ENCODE assay signal across 16 cellular contexts in the genomic region with DNA sequence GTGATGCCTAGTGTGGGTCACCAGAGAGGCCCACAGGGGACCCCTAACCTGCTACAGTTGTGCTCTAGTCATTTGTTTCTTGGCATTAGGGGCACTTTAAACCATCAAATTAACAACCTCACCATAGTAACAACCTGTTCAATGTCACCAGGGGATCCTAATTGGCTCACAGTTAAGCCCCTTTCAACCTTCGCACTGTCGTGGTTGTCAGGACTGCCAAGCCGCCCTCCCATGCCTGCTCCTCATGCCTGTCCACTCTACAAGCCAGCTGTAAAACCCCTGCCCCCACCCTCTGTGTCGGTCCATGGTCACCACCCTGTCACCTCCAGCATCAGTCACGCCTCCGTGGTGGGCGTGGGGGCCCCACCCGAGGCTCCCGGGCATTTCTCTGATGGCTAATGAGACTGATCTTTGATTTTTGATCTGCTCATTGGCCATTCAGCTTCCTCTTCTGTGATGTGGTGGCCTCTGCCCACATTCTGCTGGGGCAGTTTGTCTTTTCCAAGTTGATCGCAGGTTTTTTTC.
DNase-seq lines count a peak whose midpoint lies in the region; ATAC-seq lines count a peak whose summit lies in the region.
"Had no signal": no experiment of that assay in that cellular context is flagged by ENCODE, and none has a peak within 500 bp of the region (broad histone marks: within the 10 kb centered on the region; RNA-seq: fewer than 3 reads in every experiment).

No MANE protein-coding gene starts in this region.

- POLR2A ChIA-PET in CD4-positive, alpha-beta memory T cell (lab: Charles Lee; ENCODE audit: partially characterized antibody), result interaction anchor here (1.2 to 3.9 kb wide), 5 partner anchors 36 to 166 kb away, joined by 3 to 35 read pairs (median 5); no protein-coding TSS in a partner anchor
- POLR2A ChIA-PET in naive thymus-derived CD4-positive, alpha-beta T cell (lab: Charles Lee), result interaction anchor here (0.6 to 5.7 kb wide), 9 partner anchors 9 to 128 kb away, joined by 3 to 37 read pairs (median 3); a partner anchor contains a TSS

- no peak overlapping the region for H3K27ac ChIP-seq in CD4-positive, alpha-beta memory T cell (ENCODE audit: low read depth, low read length)
- peak overlapping the region; percentile 25 for H3K27ac ChIP-seq in naive thymus-derived CD4-positive, alpha-beta T cell (ENCODE audit: low read depth, low read length)
- H3K27ac ChIP-seq: vagina had no signal

- H3K36me3 Mint-ChIP-seq in CD4-positive, alpha-beta memory T cell, result no peaks in the 10 kb centered on the region
- no peaks in the 10 kb centered on the region for H3K36me3 Mint-ChIP-seq in activated T-helper 2 cell treated with anti-CD3 and anti-CD28 coated beads, Interferon-gamma antibody, Interleukin-2, Interleukin-4, amounts not matched to agents 10 μg/mL and 5 μg/mL and 100 μg/mL, durations not matched to agents 14 hours and 24 hours and 36 hours (ENCODE audit: low read depth)
- no peaks in the 10 kb centered on the region for H3K36me3 Mint-ChIP-seq in naive thymus-derived CD4-positive, alpha-beta T cell
- H3K36me3 Mint-ChIP-seq: stimulated activated effector memory CD8-positive, alpha-beta T cell treated with anti-CD3 and anti-CD28 coated beads, Interleukin-12 subunit alpha, Interleukin-12 subunit beta, amount 100 ng/mL, for 72 hours had no signal

- no peaks in the 10 kb centered on the region for H3K9me3 Mint-ChIP-seq in CD4-positive, alpha-beta memory T cell
- no peaks in the 10 kb centered on the region for H3K9me3 Mint-ChIP-seq in activated T-helper 2 cell treated with anti-CD3 and anti-CD28 coated beads, Interferon-gamma antibody, Interleukin-2, Interleukin-4, amounts not matched to agents 10 μg/mL and 5 μg/mL and 100 μg/mL, durations not matched to agents 14 hours and 24 hours and 36 hours
- H3K9me3 Mint-ChIP-seq in naive thymus-derived CD4-positive, alpha-beta T cell, result no peaks in the 10 kb centered on the region
- H3K9me3 Mint-ChIP-seq: stimulated activated effector memory CD8-positive, alpha-beta T cell treated with anti-CD3 and anti-CD28 coated beads, Interleukin-12 subunit alpha, Interleukin-12 subunit beta, amount 100 ng/mL, for 72 hours had no signal

- intact Hi-C loops in CD4-positive, alpha-beta memory T cell (cut with micrococcal nuclease), result loop anchor here (2.0 kb wide), 1 partner anchor 98 kb away; no protein-coding TSS in a partner anchor
- intact Hi-C loops in activated T-helper 2 cell treated with anti-CD3 and anti-CD28 coated beads, Interferon-gamma antibody, Interleukin-2, Interleukin-4, amounts not matched to agents 10 μg/mL and 5 μg/mL and 100 μg/mL, durations not matched to agents 14 hours and 24 hours and 36 hours (cut with micrococcal nuclease), result loop anchor here (5.0 kb wide), 1 partner anchor 100 kb away; no protein-coding TSS in a partner anchor
- intact Hi-C loops in naive thymus-derived CD4-positive, alpha-beta T cell (cut with micrococcal nuclease), result loop anchor here (2.0 to 5.0 kb wide), 2 partner anchors 35 to 98 kb away; no protein-coding TSS in a partner anchor

- ATAC-seq in naive thymus-derived CD4-positive, alpha-beta T cell, result no peak
- ATAC-seq in HG03354 (IDR thresholded peaks at IDR 0.05; ENCODE audit: poor library complexity, severe bottlenecking, unreplicated experiment) (no peak), HG03521 (IDR thresholded peaks at IDR 0.05; ENCODE audit: unreplicated experiment) (no peak), GM18873 (IDR thresholded peaks at IDR 0.05; ENCODE audit: low FRiP score, unreplicated experiment) (no peak)

- peak overlapping the region in 7 of 8 donors; percentile 29 to 93 (median 51) for H3K4me3 Mint-ChIP-seq in CD4-positive, alpha-beta memory T cell
- no peak overlapping the region for H3K4me3 Mint-ChIP-seq in activated T-helper 2 cell treated with anti-CD3 and anti-CD28 coated beads, Interferon-gamma antibody, Interleukin-2, Interleukin-4, amounts not matched to agents 10 μg/mL and 5 μg/mL and 100 μg/mL, durations not matched to agents 14 hours and 24 hours and 36 hours (ENCODE audit: low read depth)
- peak overlapping the region in 9 of 10 donors; percentile 44 to 93 (median 85) for H3K4me3 Mint-ChIP-seq in naive thymus-derived CD4-positive, alpha-beta T cell

- H3K4me1 Mint-ChIP-seq in CD4-positive, alpha-beta memory T cell, result peaks cover 30 to 57% (median 41%) of the 10 kb centered on the region in 4 donors
- H3K4me1 Mint-ChIP-seq in activated T-helper 2 cell treated with anti-CD3 and anti-CD28 coated beads, Interferon-gamma antibody, Interleukin-2, Interleukin-4, amounts not matched to agents 10 μg/mL and 5 μg/mL and 100 μg/mL, durations not matched to agents 14 hours and 24 hours and 36 hours (ENCODE audit: low read depth), result peaks cover 27% of the 10 kb centered on the region
- H3K4me1 Mint-ChIP-seq in naive thymus-derived CD4-positive, alpha-beta T cell, result peaks cover 37 to 64% (median 51%) of the 10 kb centered on the region in 7 donors

- no peak overlapping the region for H3K4me3 ChIP-seq in CD4-positive, alpha-beta memory T cell (ENCODE audit: low read length in 2 of 2)
- H3K4me3 ChIP-seq in naive thymus-derived CD4-positive, alpha-beta T cell (ENCODE audit: low read length), result no peak overlapping the region
- H3K4me3 ChIP-seq: vagina had no signal

- H3K27me3 Mint-ChIP-seq in CD4-positive, alpha-beta memory T cell, result no peaks in the 10 kb centered on the region
- H3K27me3 Mint-ChIP-seq in activated T-helper 2 cell treated with anti-CD3 and anti-CD28 coated beads, Interferon-gamma antibody, Interleukin-2, Interleukin-4, amounts not matched to agents 10 μg/mL and 5 μg/mL and 100 μg/mL, durations not matched to agents 14 hours and 24 hours and 36 hours (ENCODE audit: low read depth), result peaks cover 29% of the 10 kb centered on the region
- H3K27me3 Mint-ChIP-seq in naive thymus-derived CD4-positive, alpha-beta T cell, result peaks cover 0 to 36% (median 0%) of the 10 kb centered on the region in 5 donors

- H3K9me3 ChIP-seq in CD4-positive, alpha-beta memory T cell (ENCODE audit: control insufficient read depth in 1 of 2, low read length in 2 of 2), result no peaks in the 10 kb centered on the region
- no peaks in the 10 kb centered on the region for H3K9me3 ChIP-seq in naive thymus-derived CD4-positive, alpha-beta T cell (ENCODE audit: control insufficient read depth in 2 of 3, low read length in 3 of 3)
- H3K9me3 ChIP-seq: vagina had no signal

- no peaks in the 10 kb centered on the region for H3K36me3 ChIP-seq in CD4-positive, alpha-beta memory T cell (ENCODE audit: insufficient read depth, low read length)
- no peaks in the 10 kb centered on the region for H3K36me3 ChIP-seq in naive thymus-derived CD4-positive, alpha-beta T cell (ENCODE audit: control insufficient read depth in 2 of 3, insufficient read depth in 3 of 3, low read length in 3 of 3)
- H3K36me3 ChIP-seq: vagina had no signal

- peaks cover 43% of the 10 kb centered on the region for H3K4me1 ChIP-seq in CD4-positive, alpha-beta memory T cell (ENCODE audit: insufficient read depth, low read length)
- H3K4me1 ChIP-seq in naive thymus-derived CD4-positive, alpha-beta T cell (ENCODE audit: control insufficient read depth in 2 of 2, insufficient read depth in 2 of 2, low read length in 2 of 2), result peaks cover 14 to 44% of the 10 kb centered on the region in 2 donors

- peak; percentile 1 for DNase-seq in 8988T
- DNase-seq in CD4-positive, alpha-beta memory T cell, result no peak
- no peak for DNase-seq in activated T-helper 2 cell treated with anti-CD3 and anti-CD28 coated beads, Interferon-gamma antibody, Interleukin-2, Interleukin-4, amounts not matched to agents 10 μg/mL and 5 μg/mL and 100 μg/mL, durations not matched to agents 14 hours and 24 hours and 36 hours (ENCODE audit: low spot score)
- no peak for DNase-seq in naive thymus-derived CD4-positive, alpha-beta T cell
- DNase-seq in occipital lobe (lab: John Stamatoyannopoulos, UW), result no peak
- DNase-seq: activated CD4-positive, alpha-beta T cell treated with anti-CD3 and anti-CD28 coated beads for 48 hours; AML-193; effector CD4-positive, alpha-beta T cell; NCI-H2171; NK-92 treated with Interleukin-12 subunit alpha and Interleukin-12 subunit beta, amount 100 ng/mL, for 24 hours; T-helper 9 cell had no signal

- H3K27me3 ChIP-seq in CD4-positive, alpha-beta memory T cell (ENCODE audit: insufficient read depth, low read length), result no peaks in the 10 kb centered on the region
- no peaks in the 10 kb centered on the region for H3K27me3 ChIP-seq in naive thymus-derived CD4-positive, alpha-beta T cell (ENCODE audit: control insufficient read depth in 2 of 2, insufficient read depth in 2 of 2, low read length in 2 of 2)
- H3K27me3 ChIP-seq: vagina had no signal

- CTCF ChIA-PET in CD4-positive, alpha-beta memory T cell (lab: Charles Lee; ENCODE audit: partially characterized antibody), result interaction anchor here (1.7 kb wide), 1 partner anchor 35 kb away, joined by 3 read pairs; no protein-coding TSS in a partner anchor
- CTCF ChIA-PET in naive thymus-derived CD4-positive, alpha-beta T cell (lab: Charles Lee), result interaction anchor here (0.9 to 1.1 kb wide), 2 partner anchors 35 to 128 kb away, joined by 3 to 4 read pairs; no protein-coding TSS in a partner anchor

- H3K27ac Mint-ChIP-seq in CD4-positive, alpha-beta memory T cell, result peak overlapping the region; percentile 69 to 98 (median 97)
- peak overlapping the region; percentile 9 for H3K27ac Mint-ChIP-seq in activated T-helper 2 cell treated with anti-CD3 and anti-CD28 coated beads, Interferon-gamma antibody, Interleukin-2, Interleukin-4, amounts not matched to agents 10 μg/mL and 5 μg/mL and 100 μg/mL, durations not matched to agents 14 hours and 24 hours and 36 hours
- peak overlapping the region; percentile 77 to 100 (median 99) for H3K27ac Mint-ChIP-seq in naive thymus-derived CD4-positive, alpha-beta T cell

Comparison
In these comparisons a context has a peak if more than half of its experiments do, and no peak if none do; other contexts are left out.
1. H3K27ac Mint-ChIP-seq: peak in every context shown above with its lines; median percentile 99 in naive thymus-derived CD4-positive, alpha-beta T cell; 97 in CD4-positive, alpha-beta memory T cell; 9 in activated T-helper 2 cell treated with anti-CD3 and anti-CD28 coated beads, Interferon-gamma antibody, Interleukin-2, Interleukin-4, amounts not matched to agents 10 μg/mL and 5 μg/mL and 100 μg/mL, durations not matched to agents 14 hours and 24 hours and 36 hours.